9 cellular contexts compared by ENCODE assay signal in the genomic region with DNA sequence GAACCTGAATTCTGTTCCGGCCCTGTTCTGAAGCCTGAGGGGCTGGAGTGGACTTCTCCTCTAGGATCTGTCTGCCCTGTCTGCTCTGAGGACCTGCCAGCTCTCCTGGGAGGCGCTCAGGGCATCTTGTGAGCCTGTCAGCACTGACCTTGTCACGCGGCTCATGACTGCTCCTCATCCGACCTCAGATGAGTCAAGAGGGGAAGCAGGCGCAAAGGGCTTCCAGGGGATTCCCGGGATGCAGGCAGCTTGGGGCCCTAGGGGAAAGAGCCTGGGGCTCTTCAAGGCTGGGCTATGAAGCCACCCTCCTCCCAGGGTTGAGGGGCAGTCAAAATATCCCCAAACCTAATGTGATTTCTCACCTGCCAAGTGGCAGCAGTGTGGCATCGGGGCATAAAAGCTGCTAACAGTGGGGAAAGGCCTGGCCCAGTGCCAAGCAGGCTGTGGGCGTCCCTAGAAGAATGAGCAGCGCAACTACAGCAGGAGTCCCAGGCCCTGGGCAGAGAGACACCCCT. TPM values are rescaled to one million over a fixed set of nuclear protein-coding genes. Genes with fewer than 3 reads are reported as not detected.
DNase-seq lines count a peak whose midpoint lies in the region; ATAC-seq, FAIRE-seq and TF ChIP-seq lines count a peak whose summit lies in the region.
"Had no signal": no experiment of that assay in that cellular context is flagged by ENCODE, and none has a peak within 500 bp of the region (broad histone marks: within the 10 kb centered on the region; RNA-seq: fewer than 3 reads in every experiment).

No MANE protein-coding gene starts in this region.

- TF ChIP-seq POLR2A in gastrocnemius medialis (IDR thresholded peaks at IDR 0.05) = peak in 1 of 2 donors; percentile 10

- H3K36me3 Mint-ChIP-seq in neural progenitor cell = no peaks in the 10 kb centered on the region

- no peak overlapping the region for H3K4me3 Mint-ChIP-seq in neural progenitor cell

- H3K27ac Mint-ChIP-seq in neural progenitor cell = no peak overlapping the region

- H3K36me3 ChIP-seq in gastrocnemius medialis = no peaks in the 10 kb centered on the region
- no peaks in the 10 kb centered on the region for H3K36me3 ChIP-seq in neural progenitor cell

- peaks cover 10% of the 10 kb centered on the region for H3K4me1 Mint-ChIP-seq in neural progenitor cell

- no peaks in the 10 kb centered on the region for H3K9me3 ChIP-seq in gastrocnemius medialis
- H3K9me3 ChIP-seq in neural progenitor cell (ENCODE audit: low read depth) = no peaks in the 10 kb centered on the region

- H2AFZ ChIP-seq in neural progenitor cell (replicated peaks) = no peak overlapping the region

- H3K9me3 Mint-ChIP-seq in neural progenitor cell = no peaks in the 10 kb centered on the region

- no peak overlapping the region for H3K4me2 ChIP-seq in neural progenitor cell

- H3K4me3 ChIP-seq in gastrocnemius medialis (no peak overlapping the region), neural progenitor cell (no peak overlapping the region)

- no peak overlapping the region for H3K9ac ChIP-seq in neural progenitor cell

- peaks cover 4% of the 10 kb centered on the region for H3K27me3 Mint-ChIP-seq in neural progenitor cell (ENCODE audit: insufficient read depth, low read depth)

- TF ChIP-seq CTCF in GM13976 (IDR thresholded peaks at IDR 0.05; ENCODE audit: borderline replicate concordance, control extremely low read depth, extremely low read depth, insufficient read depth, missing control alignments) = no peak
- no peak for TF ChIP-seq CTCF in gastrocnemius medialis (IDR thresholded peaks at IDR 0.05 in 4 of 5, conservative IDR thresholded peaks at IDR 0.05 in 1 of 5)
- no peak for TF ChIP-seq CTCF in neural progenitor cell (IDR thresholded peaks at IDR 0.05)

- in situ Hi-C loops in GM13976 (cut with MboI; ENCODE audit: low sequenced_read_pairs, unreplicated experiment) = no loop called here
- in situ Hi-C loops in gastrocnemius medialis (cut with MboI; ENCODE audit: low sequenced_read_pairs in 4 of 4) = no loop called here

- no peaks in the 10 kb centered on the region for H3F3A ChIP-seq in neural progenitor cell (ENCODE audit: low read depth)

- H3K27ac ChIP-seq in gastrocnemius medialis = peak overlapping the region in 3 of 4 donors; percentile 18 to 46 (median 34)
- H3K27ac ChIP-seq in neural progenitor cell = no peak overlapping the region

- no peaks in the 10 kb centered on the region for H4K20me1 ChIP-seq in neural progenitor cell (ENCODE audit: low read depth)

- H3K27me3 ChIP-seq in gastrocnemius medialis (no peaks in the 10 kb centered on the region), neural progenitor cell (no peaks in the 10 kb centered on the region)

- FAIRE-seq in RCC 7860 (lab: Jason Lieb, UNC) = peak; percentile 72
- FAIRE-seq: colon had no signal

- intact Hi-C loops in gastrocnemius medialis (cut with DNase I; ENCODE audit: low total_unique reads) = no loop called here

- H3K4me1 ChIP-seq in gastrocnemius medialis = no peaks in the 10 kb centered on the region
- peaks cover 4% of the 10 kb centered on the region for H3K4me1 ChIP-seq in neural progenitor cell

- peak; percentile 57 for ATAC-seq in HG02623 (IDR thresholded peaks at IDR 0.05; ENCODE audit: unreplicated experiment)
- peak; percentile 63 to 73 for ATAC-seq in gastrocnemius medialis

- no peaks in the 10 kb centered on the region for H3K79me2 ChIP-seq in neural progenitor cell (ENCODE audit: low read depth)

- DNase-seq in GM13976 (ENCODE audit: low spot score) (peak; percentile 70), RCC 7860 (ENCODE audit: low spot score) (peak; percentile 83), activated gamma-delta T cell (lab: John Stamatoyannopoulos, UW) (peak; percentile 44), glomerular visceral epithelial cell (ENCODE audit: extremely low spot score) (peak; percentile 90), gastrocnemius medialis (peak; percentile 48 to 57), occipital lobe (lab: John Stamatoyannopoulos, UW) (no peak), neural progenitor cell (ENCODE audit: low spot score) (no peak)

RNA-seq across cellular contexts. Expression of a gene that starts 27.6 kb away (rescaled TPM):
- under 1 TPM in 3 of 4 donors, not detected in 1; 0.11 to 0.39 (median 0.36) TPM for total RNA-seq in gastrocnemius medialis
- total RNA-seq in occipital lobe = 15.6 TPM
- 6.1 and 7.1 TPM in 2 replicates for total RNA-seq in neural progenitor cell (ENCODE audit: low replicate concordance)

RNA-seq across cellular contexts. Expression of a gene that starts 42.3 kb away (rescaled TPM):
- total RNA-seq in gastrocnemius medialis (1 to 10 TPM; 2.0 to 5.4 (median 3.3) TPM), occipital lobe (6.7 TPM), neural progenitor cell (ENCODE audit: low replicate concordance) (7.7 and 15.7 TPM in 2 replicates)

RNA-seq across cellular contexts. Expression of a gene that starts 58.6 kb away (rescaled TPM):
- total RNA-seq in gastrocnemius medialis (under 1 TPM in 2 of 4 donors, not detected in 2; 0.17 to 0.26 TPM), occipital lobe (0.47 TPM), neural progenitor cell (ENCODE audit: low replicate concordance) (50.8 and 111 TPM in 2 replicates)

Comparison
In these comparisons a context has a peak if more than half of its experiments do, and no peak if none do; other contexts are left out.
1. DNase-seq: peak in GM13976 (single experiment), RCC 7860 (single experiment), activated gamma-delta T cell (single experiment), glomerular visceral epithelial cell (single experiment) and gastrocnemius medialis (2 of 2); none in occipital lobe (single experiment) and neural progenitor cell (single experiment).
2. RNA of a gene that starts 58.6 kb away (total RNA-seq): 50.8 to 111 TPM in neural progenitor cell; 0.47 TPM in occipital lobe (single experiment) and 0.17 to 0.26 TPM in gastrocnemius medialis; every median in the first group is over 10 times any median in the second.